In genomic region chr5:127665641-127666040, GRCh38 we compare ENCODE assay signal across 26 cellular contexts. TPM values are rescaled to one million over a fixed set of nuclear protein-coding genes. Genes with fewer than 3 reads are reported as not detected.
A peak's percentile ranks its signal among the peaks of the same experiment; 100 is the strongest.
DNase-seq lines count a peak whose midpoint lies in the region; ATAC-seq, FAIRE-seq and TF ChIP-seq lines count a peak whose summit lies in the region.
"Had no signal": no experiment of that assay in that cellular context is flagged by ENCODE, and none has a peak within 500 bp of the region (broad histone marks: within the 10 kb centered on the region; RNA-seq: fewer than 3 reads in every experiment).

No MANE protein-coding gene starts in this region.

- TF ChIP-seq POLR2A in GM12891 (IDR thresholded peaks at IDR 0.05; ENCODE audit: low read depth, low read length) = no peak

- ATAC-seq in omental fat pad (ENCODE audit: low FRiP score) (peak; percentile 59), HG02759 (IDR thresholded peaks at IDR 0.05; ENCODE audit: unreplicated experiment) (no peak)
- ATAC-seq: HCT116 had no signal

- no peak for TF ChIP-seq CTCF in choroid plexus epithelial cell (conservative IDR thresholded peaks at IDR 0.05; ENCODE audit: low read depth, low read length)
- TF ChIP-seq CTCF in fibroblast of pulmonary artery (IDR thresholded peaks at IDR 0.05; ENCODE audit: low read length, missing control alignments) = no peak
- no peak for TF ChIP-seq CTCF in omental fat pad (IDR thresholded peaks at IDR 0.05)

- FAIRE-seq in GM12891 (lab: Jason Lieb, UNC) = no peak
- FAIRE-seq: GM18507, H1 had no signal

- DNase-seq in choroid plexus epithelial cell (ENCODE audit: low read depth) (peak; percentile 52), fibroblast of pulmonary artery (ENCODE audit: low read depth) (peak; percentile 14), omental fat pad (ENCODE audit: low spot score) (no peak), GM12891 (ENCODE audit: insufficient read length, low spot score) (no peak), COR-L47 (lab: John Stamatoyannopoulos, UW) (no peak), Ammon's horn (ENCODE audit: low spot score) (no peak)
- DNase-seq: Caco-2; CD4-positive, CD25-positive, alpha-beta regulatory T cell; NCI-H1105; NCI-H146; NCI-H2029; NCI-H2227 treated with DMSO at 0.1 percent for 48 hours; NCI-H510A; NCI-H748 treated with DMSO at 0.1 percent for 48 hours; PC-9; RPMI8226; SHP77 treated with DMSO at 0.1 percent for 48 hours had no signal

- no peak overlapping the region for H3K4me3 ChIP-seq in choroid plexus epithelial cell (ENCODE audit: low read depth, low read length)
- H3K4me3 ChIP-seq in fibroblast of pulmonary artery (replicated peaks; ENCODE audit: low read depth, low read length) = no peak overlapping the region
- H3K4me3 ChIP-seq: PC-9, SK-N-MC had no signal

TF ChIP-seq in GM12891, 5 proteins besides CTCF, POLR2A, EP300 and RAD21:
- TF ChIP-seq TAF1 (IDR thresholded peaks at IDR 0.05; ENCODE audit: low read depth, low read length) = no peak
- TF ChIP-seq SPI1 (IDR thresholded peaks at IDR 0.05; ENCODE audit: low read depth, low read length) = no peak
- TF ChIP-seq POU2F2 (IDR thresholded peaks at IDR 0.05; ENCODE audit: low read depth, low read length) = no peak
- TF ChIP-seq PAX5 (IDR thresholded peaks at IDR 0.05; ENCODE audit: insufficient read depth, low read length, severe bottlenecking) = no peak
- no peak for TF ChIP-seq POLR2AphosphoS5 (IDR thresholded peaks at IDR 0.05; ENCODE audit: low read depth, low read length)

RNA-seq across cellular contexts. Expression of gene CTXN3, which starts 16.8 kb away (rescaled TPM):
- total RNA-seq in omental fat pad = not detected
- not detected for polyA plus RNA-seq in GM12891 (2012; ENCODE audit: low read depth, missing spikeins)
- total RNA-seq: A673; Caco-2; CD4-positive, CD25-positive, alpha-beta regulatory T cell; G401; H1; PC-9 had no signal
- polyA plus RNA-seq: BJ; CD4-positive, CD25-positive, alpha-beta regulatory T cell; IgD-negative memory B cell had no signal

RNA-seq across cellular contexts. Expression of gene CCDC192, which starts 37.5 kb away (rescaled TPM):
- total RNA-seq in omental fat pad = under 1 TPM in 1 of 4 donors, not detected in 3; 0.56 TPM
- 1.2 TPM for polyA plus RNA-seq in GM12891 (2012; ENCODE audit: low read depth, missing spikeins)
- total RNA-seq: A673; Caco-2; CD4-positive, CD25-positive, alpha-beta regulatory T cell; G401; PC-9 had no signal
- polyA plus RNA-seq: BJ, H1, IgD-negative memory B cell had no signal

Comparison
In these comparisons a context has a peak if more than half of its experiments do, and no peak if none do; other contexts are left out.
1. DNase-seq: peak in choroid plexus epithelial cell (single experiment) and fibroblast of pulmonary artery (single experiment); none in omental fat pad (single experiment), GM12891 (single experiment), COR-L47 (single experiment) and Ammon's horn (single experiment).